21 cellular contexts compared by ENCODE assay signal in genomic region chr3:10667269-10667668, GRCh38.
DNase-seq lines count a peak whose midpoint lies in the region; ATAC-seq, FAIRE-seq and TF ChIP-seq lines count a peak whose summit lies in the region.
"Had no signal": no experiment of that assay in that cellular context is flagged by ENCODE, and none has a peak within 500 bp of the region (broad histone marks: within the 10 kb centered on the region; RNA-seq: fewer than 3 reads in every experiment).

No MANE protein-coding gene starts in this region.

- ATAC-seq in GM12878: peak; percentile 51; the same call in 2 of the 3 replicates
- no peak for ATAC-seq in pancreas

- no peaks in the 10 kb centered on the region for H3K27me3 ChIP-seq in BLaER1
- H3K27me3 ChIP-seq in GM12878 (replicated peaks in 1 of 2; ENCODE audit: control insufficient read depth in 2 of 2, insufficient read depth in 2 of 2, low read length in 1 of 2): no peaks in the 10 kb centered on the region; a peak in 1 of 4 replicates
- H3K27me3 ChIP-seq in neuronal stem cell (ENCODE audit: control insufficient read depth in 3 of 3, insufficient read depth in 3 of 3, low read depth in 1 of 3, low read length in 3 of 3): peaks cover 0 to 7% (median 0%) of the 10 kb centered on the region in 3 experiments
- no peaks in the 10 kb centered on the region for H3K27me3 ChIP-seq in pancreas

- no peak overlapping the region for H3K23ac ChIP-seq in neuronal stem cell (ENCODE audit: low read depth, low read length, poor library complexity)

- BruUV-seq in GM12878 (replicated peaks; lab: Mats Ljungman, UMichigan): no TSS peak

- no peak overlapping the region for H4K8ac ChIP-seq in neuronal stem cell (ENCODE audit: low read depth, low read length)

- no peak for TF ChIP-seq RAD21 in GM12878 (IDR thresholded peaks at IDR 0.05; ENCODE audit: insufficient read depth, low read depth, low read length)

- no peaks in the 10 kb centered on the region for H3K79me2 ChIP-seq in GM12878 (ENCODE audit: control insufficient read depth, insufficient read depth, low read length)

- no peak for TF ChIP-seq EP300 in GM12878 (IDR thresholded peaks at IDR 0.05; ENCODE audit: borderline replicate concordance in 1 of 2, control insufficient read depth in 1 of 2, low read depth in 2 of 2, low read length in 2 of 2)

- FAIRE-seq in GM12878 (lab: Jason Lieb, UNC) (no peak), pancreas (lab: Jason Lieb, UNC) (no peak)
- FAIRE-seq: A204.1, GM12891 had no signal

- no peak overlapping the region for H3K4ac ChIP-seq in neuronal stem cell (ENCODE audit: low read length)

- H3K4me3 ChIP-seq in BLaER1 (no peak overlapping the region), GM12878 (no peak overlapping the region), neuronal stem cell (ENCODE audit: low read length in 2 of 2) (no peak overlapping the region), pancreas (no peak overlapping the region)
- H3K4me3 ChIP-seq: GM23248, PC-9 had no signal

- peaks cover 41% of the 10 kb centered on the region for H3K4me1 ChIP-seq in BLaER1
- H3K4me1 ChIP-seq in GM12878 (ENCODE audit: control insufficient read depth, insufficient read depth, low read length): no peaks in the 10 kb centered on the region
- H3K4me1 ChIP-seq in neuronal stem cell (ENCODE audit: control insufficient read depth in 2 of 2, insufficient read depth in 1 of 2, low read depth in 1 of 2, low read length in 2 of 2): peaks cover 0 to 14% of the 10 kb centered on the region in 2 donors
- H3K4me1 ChIP-seq in pancreas: no peaks in the 10 kb centered on the region

- CTCF ChIA-PET in GM12878 (lab: Yijun Ruan, JAX): interaction anchor here (0.9 kb wide), 1 partner anchor 164 kb away, joined by 3 read pairs; no protein-coding TSS in a partner anchor

- RAD21 ChIA-PET in GM12878 (lab: Charles Lee; ENCODE audit: unreplicated experiment): no interaction called here

- H3K9me3 ChIP-seq in BLaER1: no peaks in the 10 kb centered on the region
- no peaks in the 10 kb centered on the region for H3K9me3 ChIP-seq in GM12878 (replicated peaks; ENCODE audit: control insufficient read depth, insufficient read depth, low read length)
- no peaks in the 10 kb centered on the region for H3K9me3 ChIP-seq in neuronal stem cell (replicated peaks in 1 of 2; ENCODE audit: control insufficient read depth in 2 of 2, insufficient read depth in 1 of 2, low read depth in 1 of 2, low read length in 2 of 2)
- no peaks in the 10 kb centered on the region for H3K9me3 ChIP-seq in pancreas

- H3K36me3 ChIP-seq in BLaER1 (no peaks in the 10 kb centered on the region), GM12878 (ENCODE audit: control insufficient read depth in 2 of 2, insufficient read depth in 2 of 2, low read length in 1 of 2) (no peaks in the 10 kb centered on the region), neuronal stem cell (replicated peaks in 1 of 2; ENCODE audit: control insufficient read depth in 2 of 2, insufficient read depth in 2 of 2, low read length in 2 of 2) (no peaks in the 10 kb centered on the region), pancreas (no peaks in the 10 kb centered on the region)

- no peak overlapping the region for H3K14ac ChIP-seq in neuronal stem cell (ENCODE audit: low read length)

- 11% methylated on average over 8 of the region's 8 CpGs for WGBS in GM12878 (ENCODE audit: insufficient coverage, insufficient replicate concordance, low lambda C conversion rate, missing lambda C conversion rate)
- WGBS in neuronal stem cell (ENCODE audit: extremely low coverage in 2 of 2, insufficient read length in 2 of 2, insufficient replicate concordance in 1 of 2), 2 donors: no CpG with 5 or more reads among the region's 8 CpGs
- WGBS in pancreas, 2 donors: 42 to 61% methylated on average over 8 of the region's 8 CpGs

- H2BK5ac ChIP-seq in neuronal stem cell (ENCODE audit: low read length): no peak overlapping the region

- no peaks in the 10 kb centered on the region for H3K79me1 ChIP-seq in neuronal stem cell (ENCODE audit: low read depth, low read length)

- no peak overlapping the region for H2BK120ac ChIP-seq in neuronal stem cell (ENCODE audit: low read depth, low read length)

- peak overlapping the region; percentile 51 for H2AK5ac ChIP-seq in neuronal stem cell (ENCODE audit: low read depth, low read length)

- intact Hi-C loops in GM12878 (cut with micrococcal nuclease; ENCODE audit: unreplicated experiment): no loop called here
- intact Hi-C loops in pancreas (cut with DNase I): no loop called here

- no peak overlapping the region for H3K9ac ChIP-seq in BLaER1
- H3K9ac ChIP-seq in GM12878 (ENCODE audit: control insufficient read depth, insufficient read depth, low read length): no peak overlapping the region
- H3K9ac ChIP-seq in neuronal stem cell (ENCODE audit: low read depth, low read length, poor library complexity): no peak overlapping the region
- H3K9ac ChIP-seq: GM23248 had no signal

- H3K27ac ChIP-seq in BLaER1 (no peak overlapping the region), GM12878 (ENCODE audit: control insufficient read depth, insufficient read depth) (no peak overlapping the region), neuronal stem cell (replicated peaks; ENCODE audit: low read length) (no peak overlapping the region), pancreas (no peak overlapping the region)
- H3K27ac ChIP-seq: GM23248, PC-9 had no signal

- SMC1A ChIA-PET in GM12878 (lab: Charles Lee; ENCODE audit: uncharacterized antibody, unreplicated experiment): no interaction called here

- POLR2A ChIA-PET in GM12878 (lab: Charles Lee): no interaction called here

- H3K18ac ChIP-seq in neuronal stem cell (ENCODE audit: low read length): peak overlapping the region; percentile 45

- no peak overlapping the region for H2AFZ ChIP-seq in GM12878 (ENCODE audit: control insufficient read depth, low read depth, low read length)
- no peak overlapping the region for H2AFZ ChIP-seq in neuronal stem cell (ENCODE audit: low read length)
- H2AFZ ChIP-seq: GM23248, PC-9 had no signal

- no peak overlapping the region for H2BK12ac ChIP-seq in neuronal stem cell (ENCODE audit: low read length)

- TF ChIP-seq CTCF in GM13977 (IDR thresholded peaks at IDR 0.05; ENCODE audit: extremely low read depth, insufficient read depth, missing control alignments): no peak
- TF ChIP-seq CTCF in GM12878 (IDR thresholded peaks at IDR 0.05 in 2 of 3, conservative IDR thresholded peaks at IDR 0.05 in 1 of 3; ENCODE audit: control insufficient read depth in 2 of 3, extremely low read depth in 1 of 3, insufficient read depth in 1 of 3, low read depth in 3 of 3, low read length in 3 of 3): no peak
- no peak for TF ChIP-seq CTCF in pancreas (IDR thresholded peaks at IDR 0.05)

- H3K4me2 ChIP-seq in BLaER1 (peak overlapping the region; percentile 58), GM12878 (ENCODE audit: control insufficient read depth, insufficient read depth) (no peak overlapping the region), neuronal stem cell (ENCODE audit: insufficient read depth, low read length, poor library complexity, severe bottlenecking) (no peak overlapping the region)
- H3K4me2 ChIP-seq: PC-9 had no signal

- in situ Hi-C loops in GM13977 (cut with MboI; ENCODE audit: low pct_unique_long_range_greater_than_20kb, low sequenced_read_pairs, unreplicated experiment): no loop called here
- in situ Hi-C loops in GM12878 (cut with MboI): no loop called here

- H4K91ac ChIP-seq in neuronal stem cell (ENCODE audit: low read depth, low read length, poor library complexity): no peak overlapping the region

- H4K20me1 ChIP-seq in BLaER1 (no peaks in the 10 kb centered on the region), GM12878 (ENCODE audit: control insufficient read depth, insufficient read depth) (no peaks in the 10 kb centered on the region)

- no peak for TF ChIP-seq POLR2A in GM12878 (IDR thresholded peaks at IDR 0.05; ENCODE audit: low read depth, low read length)

- no peak overlapping the region for H2BK15ac ChIP-seq in neuronal stem cell (ENCODE audit: low read length)

- DNase-seq in GM13977 (ENCODE audit: low spot score): peak; percentile 24
- peak; percentile 17 for DNase-seq in GM12878 (ENCODE audit: low read depth, low spot score)
- no peak for DNase-seq in neuronal stem cell (ENCODE audit: low spot score)
- no peak for DNase-seq in cortex of kidney (lab: John Stamatoyannopoulos, UW)
- no peak for DNase-seq in pancreas
- DNase-seq in epidermal melanocyte (ENCODE audit: insufficient read length, low spot score): no peak
- DNase-seq in activated effector memory CD4-positive, alpha-beta T cell treated with Interleukin-2 at 50 U/mL for 16 hours: no peak
- DNase-seq: DMS79, GM23248, H9, HFFc6, KG1, NCI-H1105, NCI-H146, NCI-H226, NCI-H510A treated with DMSO at 0.1 percent for 48 hours, NCI-H748 treated with DMSO at 0.1 percent for 48 hours, PC-9 had no signal

TF ChIP-seq in GM12878, 131 proteins besides CTCF, POLR2A, EP300 and RAD21:
- TF ChIP-seq ZZZ3 (IDR thresholded peaks at IDR 0.05; ENCODE audit: control insufficient read depth, insufficient read length, low read depth) (no peak), CHD1 (IDR thresholded peaks at IDR 0.05; ENCODE audit: low read depth, low read length) (no peak), PKNOX1 (IDR thresholded peaks at IDR 0.05) (no peak), CBX5 (IDR thresholded peaks at IDR 0.05; ENCODE audit: low read depth) (no peak), NR2C1 (IDR thresholded peaks at IDR 0.05) (no peak), TCF7 (IDR thresholded peaks at IDR 0.05; ENCODE audit: borderline replicate concordance) (no peak)
TF ChIP-seq in GM12878: peak in this region for 0.

Comparison
In these comparisons a context has a peak if more than half of its experiments do, and no peak if none do; other contexts are left out.
1. DNase-seq: peak in GM13977 (single experiment) and GM12878 (single experiment); none in neuronal stem cell (single experiment), cortex of kidney (single experiment), pancreas (0 of 6), epidermal melanocyte (single experiment) and activated effector memory CD4-positive, alpha-beta T cell treated with Interleukin-2 at 50 U/mL for 16 hours (single experiment).